ENCODE assay signal across 16 cellular contexts in genomic region chr3:183032904-183033555, GRCh38. TPM values are rescaled to one million over a fixed set of nuclear protein-coding genes. Genes with fewer than 3 reads are reported as not detected.
DNase-seq lines count a peak whose midpoint lies in the region; ATAC-seq, FAIRE-seq and TF ChIP-seq lines count a peak whose summit lies in the region.
"Had no signal": no experiment of that assay in that cellular context is flagged by ENCODE, and none has a peak within 500 bp of the region (broad histone marks: within the 10 kb centered on the region; RNA-seq: fewer than 3 reads in every experiment).

No MANE protein-coding gene starts in this region.

- POLR2A ChIA-PET in SK-N-SH (lab: Yijun Ruan, JAX) (no interaction called here), K562 (lab: Yijun Ruan, JAX) (interaction anchor here (0.6 to 1.4 kb wide), 2 partner anchors 13 to 61 kb away, joined by 3 to 4 read pairs; no protein-coding TSS in a partner anchor)

- 63% methylated on average over 6 of the region's 6 CpGs for WGBS in SK-N-SH (ENCODE audit: low lambda C conversion rate)
- 68% methylated on average over 6 of the region's 6 CpGs for WGBS in K562 (ENCODE audit: insufficient coverage, low coverage, missing lambda C conversion rate)
- 34% methylated on average over 6 of the region's 6 CpGs for WGBS in right lobe of liver (ENCODE audit: insufficient coverage, low coverage, low lambda C conversion rate, missing lambda C conversion rate)
- 54 to 66% methylated on average over 6 of the region's 6 CpGs for WGBS in testis, 2 donors
- 94 to 95% (median 94%) methylated on average over 6 of the region's 6 CpGs for WGBS in psoas muscle, 3 donors

- H3K9ac ChIP-seq in SK-N-SH (no peak overlapping the region), K562 (ENCODE audit: insufficient read depth in 1 of 2, low read depth in 2 of 2, low read length in 2 of 2) (no peak overlapping the region)

- H2AFZ ChIP-seq in SK-N-SH (ENCODE audit: low read depth): no peak overlapping the region
- H2AFZ ChIP-seq in K562 (ENCODE audit: low read depth, low read length): no peak overlapping the region

- no peak for TF ChIP-seq EP300 in SK-N-SH (IDR thresholded peaks at IDR 0.05; ENCODE audit: borderline replicate concordance in 1 of 2, low read depth in 1 of 2, low read length in 1 of 2)
- no peak for TF ChIP-seq EP300 in K562 (IDR thresholded peaks at IDR 0.05; ENCODE audit: low read length)

- no TSS peak for BruUV-seq in K562 (replicated peaks; lab: Mats Ljungman, UMichigan)

- H3K27me3 ChIP-seq in SK-N-SH (ENCODE audit: insufficient read depth): no peaks in the 10 kb centered on the region
- no peaks in the 10 kb centered on the region for H3K27me3 ChIP-seq in K562 (ENCODE audit: control insufficient read depth in 2 of 2, insufficient read depth in 2 of 2, low read length in 2 of 2)
- no peaks in the 10 kb centered on the region for H3K27me3 ChIP-seq in right lobe of liver
- H3K27me3 ChIP-seq in testis: no peaks in the 10 kb centered on the region
- no peaks in the 10 kb centered on the region for H3K27me3 ChIP-seq in psoas muscle (ENCODE audit: insufficient read depth in 3 of 3, low read length in 2 of 3)

- DNase-seq in SK-N-SH: no peak
- DNase-seq in K562 (ENCODE audit: extremely low read depth in 1 of 4, low spot score in 3 of 4): no peak
- DNase-seq in right lobe of liver: no peak
- DNase-seq in testis: peak; percentile 51
- DNase-seq in frontal cortex (ENCODE audit: low spot score in 2 of 2): no peak
- no peak for DNase-seq in psoas muscle
- no peak for DNase-seq in D341Med (ENCODE audit: low spot score)
- DNase-seq: Caco-2; CD8-positive, alpha-beta memory T cell; DMS53; GF-D8; GOT3 had no signal

- TF ChIP-seq CTCF in SK-N-SH (IDR thresholded peaks at IDR 0.05) (no peak), K562 (IDR thresholded peaks at IDR 0.05 in 2 of 3, conservative IDR thresholded peaks at IDR 0.05 in 1 of 3; ENCODE audit: insufficient read depth in 2 of 3, low read depth in 1 of 3, low read length in 3 of 3) (no peak), right lobe of liver (IDR thresholded peaks at IDR 0.05) (no peak), testis (IDR thresholded peaks at IDR 0.05) (no peak), psoas muscle (IDR thresholded peaks at IDR 0.05) (no peak)

- FAIRE-seq in K562 (lab: Jason Lieb, UNC) (peak; percentile 44), frontal cortex (lab: Jason Lieb, UNC) (no peak)
- FAIRE-seq: GM19239 had no signal

- H3K36me3 ChIP-seq in SK-N-SH (replicated peaks in 1 of 2; ENCODE audit: control insufficient read depth in 1 of 2, insufficient read depth in 2 of 2, low read length in 1 of 2) (peaks cover 24 to 34% of the 10 kb centered on the region in 2 experiments), K562 (ENCODE audit: control insufficient read depth, insufficient read depth, low read length) (peaks cover 41% of the 10 kb centered on the region), right lobe of liver (peaks cover 0 to 6% (median 5%) of the 10 kb centered on the region in 4 donors), testis (ENCODE audit: low read depth, missing control alignments) (no peaks in the 10 kb centered on the region), psoas muscle (ENCODE audit: insufficient read depth in 1 of 2, low read depth in 1 of 2) (peaks cover 18 to 93% of the 10 kb centered on the region in 2 donors)

- H3K9me1 ChIP-seq in K562 (ENCODE audit: control insufficient read depth, insufficient read depth, low read length): no peaks in the 10 kb centered on the region

- TF ChIP-seq POLR2A in K562 (conservative IDR thresholded peaks at IDR 0.05) (no peak), right lobe of liver (IDR thresholded peaks at IDR 0.05) (no peak), testis (IDR thresholded peaks at IDR 0.05) (no peak)

- no peak overlapping the region for H3K4me3 ChIP-seq in SK-N-SH (ENCODE audit: low read depth in 2 of 2, low read length in 1 of 2)
- H3K4me3 ChIP-seq in K562: no peak overlapping the region
- H3K4me3 ChIP-seq in right lobe of liver: no peak overlapping the region
- no peak overlapping the region for H3K4me3 ChIP-seq in testis
- no peak overlapping the region for H3K4me3 ChIP-seq in psoas muscle
- H3K4me3 ChIP-seq: HAP-1 had no signal

- no peaks in the 10 kb centered on the region for H3K4me1 ChIP-seq in SK-N-SH (ENCODE audit: control insufficient read depth in 1 of 2, insufficient read depth in 2 of 2, low read depth in 1 of 2, low read length in 1 of 2)
- H3K4me1 ChIP-seq in K562 (replicated peaks in 1 of 2; ENCODE audit: control insufficient read depth in 2 of 2, insufficient read depth in 2 of 2, low read length in 2 of 2): no peaks in the 10 kb centered on the region
- H3K4me1 ChIP-seq in right lobe of liver: peaks cover 0 to 15% (median 7%) of the 10 kb centered on the region in 4 donors
- no peaks in the 10 kb centered on the region for H3K4me1 ChIP-seq in testis
- H3K4me1 ChIP-seq in psoas muscle: no peaks in the 10 kb centered on the region
- H3K4me1 ChIP-seq: Caco-2, HAP-1 had no signal

- in situ Hi-C loops in K562 (cut with MboI): no loop called here

- TF ChIP-seq RAD21 in SK-N-SH (IDR thresholded peaks at IDR 0.05; ENCODE audit: low read length) (no peak), K562 (CRISPR knock-in tag; conservative IDR thresholded peaks at IDR 0.05 in 1 of 2, IDR thresholded peaks at IDR 0.05 in 1 of 2) (no peak)

- no peaks in the 10 kb centered on the region for H3K9me2 ChIP-seq in SK-N-SH

- H3K9me3 ChIP-seq in SK-N-SH: 0 out of 2 replicates have a peak, but pooled peaks cover 5% of the 10 kb centered on the region
- no peaks in the 10 kb centered on the region for H3K9me3 ChIP-seq in K562 (replicated peaks; ENCODE audit: control insufficient read depth, insufficient read depth, low read depth, low read length)
- no peaks in the 10 kb centered on the region for H3K9me3 ChIP-seq in right lobe of liver
- no peaks in the 10 kb centered on the region for H3K9me3 ChIP-seq in testis
- no peaks in the 10 kb centered on the region for H3K9me3 ChIP-seq in psoas muscle
- H3K9me3 ChIP-seq: Caco-2, HAP-1 had no signal

- H3K79me2 ChIP-seq in SK-N-SH (ENCODE audit: insufficient read depth): no peaks in the 10 kb centered on the region
- no peaks in the 10 kb centered on the region for H3K79me2 ChIP-seq in K562 (ENCODE audit: control insufficient read depth, insufficient read depth, low read length)

- CTCF ChIA-PET in SK-N-SH (lab: Yijun Ruan, JAX) (interaction anchor here (0.5 kb wide), 1 partner anchor 10 kb away, joined by 3 read pairs; no protein-coding TSS in a partner anchor), K562 (lab: Yijun Ruan, JAX; ENCODE audit: low intra/inter-chr PET ratio) (no interaction called here)

- H3F3A ChIP-seq in SK-N-SH (replicated peaks; ENCODE audit: insufficient read depth): peaks cover 16% of the 10 kb centered on the region

- H3K27ac ChIP-seq in SK-N-SH (ENCODE audit: low read depth in 2 of 2, low read length in 1 of 2): no peak overlapping the region
- no peak overlapping the region for H3K27ac ChIP-seq in K562 (ENCODE audit: extremely low read depth, low read depth, low read length)
- H3K27ac ChIP-seq in right lobe of liver: peak overlapping the region in 2 of 3 donors; percentile 4 to 14
- no peak overlapping the region for H3K27ac ChIP-seq in testis
- no peak overlapping the region for H3K27ac ChIP-seq in psoas muscle
- H3K27ac ChIP-seq: 22Rv1 had no signal

- no peaks in the 10 kb centered on the region for H4K20me1 ChIP-seq in SK-N-SH (ENCODE audit: insufficient read depth)
- no peaks in the 10 kb centered on the region for H4K20me1 ChIP-seq in K562 (replicated peaks; ENCODE audit: control insufficient read depth, insufficient read depth, low read length)

- intact Hi-C loops in K562 (cut with micrococcal nuclease): no loop called here
- intact Hi-C loops in right lobe of liver (cut with DNase I): no loop called here
- intact Hi-C loops in testis (cut with DNase I; ENCODE audit: low total_unique reads): no loop called here
- intact Hi-C loops in psoas muscle (cut with DNase I): no loop called here

- ATAC-seq in SK-N-SH treated with all-trans-retinoic acid at 6 μM for 48 hours: peak; percentile 48
- ATAC-seq in K562: no peak
- peak; percentile 63 to 90 (median 86) for ATAC-seq in right lobe of liver
- no peak for ATAC-seq in psoas muscle

- H3K4me2 ChIP-seq in SK-N-SH (no peak overlapping the region), K562 (ENCODE audit: insufficient read depth, low read length) (no peak overlapping the region)

TF ChIP-seq in SK-N-SH treated with all-trans-retinoic acid at 6 μM for 48 hours, 23 proteins besides CTCF, POLR2A, EP300 and RAD21 (continues in another document):
- TF ChIP-seq ZNF565 (CRISPR knock-in tag; conservative IDR thresholded peaks at IDR 0.05; ENCODE audit: low read depth): no peak

TF ChIP-seq in K562, 482 proteins besides CTCF, POLR2A, EP300 and RAD21 (continues in another document):
- TF ChIP-seq ZNF695 (CRISPR knock-in tag; IDR thresholded peaks at IDR 0.05) (no peak), HNRNPLL (IDR thresholded peaks at IDR 0.05; ENCODE audit: low read depth, low read length, poor library complexity, severe bottlenecking) (no peak)

RNA-seq across cellular contexts. Expression of gene DCUN1D1, which starts 52.7 kb away (rescaled TPM):
- polyA plus RNA-seq in SK-N-SH (2012; rRNA removed): 4.5 and 6.0 TPM in 2 replicates
- polyA plus RNA-seq in SK-N-SH (2012; cell fraction: cytosol; rRNA removed): 8.1 and 12.6 TPM in 2 replicates
- polyA plus RNA-seq in SK-N-SH (2012; cell fraction: nucleus; rRNA removed): 3.7 and 9.7 TPM in 2 replicates
- 8.7 and 44.1 TPM in 2 replicates for total RNA-seq in K562 (2011; cell fraction: chromatin; rRNA removed; ENCODE audit: low replicate concordance)
- total RNA-seq in K562 (2011; cell fraction: nucleolus; rRNA removed): 2.3 and 4.2 TPM in 2 replicates
- total RNA-seq in K562 (2011; cell fraction: nucleoplasm; rRNA removed): 9.3 and 20.2 TPM in 2 replicates
- 11.4 and 24.7 TPM in 2 replicates for total RNA-seq in K562 (2014; rRNA removed)
- 36.0 and 43.2 TPM in 2 replicates for total RNA-seq in K562 (2014; rRNA removed; fragmentation: Illumina TruSeq; extraction: Trizol)
- 25.1 and 28.2 TPM in 2 replicates for total RNA-seq in K562 (2015; rRNA removed; fragmentation: Illumina TruSeq; extraction: Trizol)
- total RNA-seq in K562 (2021): 38.5 and 39.7 TPM in 2 replicates
- polyA plus RNA-seq in K562 (2011; rRNA removed): 23.3 and 27.7 TPM in 2 replicates
- 1.8 and 5.1 TPM in 2 replicates for polyA plus RNA-seq in K562 (2011; cell fraction: cytosol; rRNA removed)
- polyA plus RNA-seq in K562 (2011; cell fraction: nucleus; rRNA removed): 5.1 and 9.7 TPM in 2 replicates
- 16.6 and 23.8 TPM in 2 replicates for polyA plus RNA-seq in K562 (2012)
- 27.3 and 31.5 TPM in 2 replicates for polyA plus RNA-seq in K562 (2014; fragmentation: Illumina TruSeq; extraction: Trizol)
- polyA plus RNA-seq in K562 (2014; fragmentation: Nextera tagmentation; extraction: Ambion mirVana): 10 to 100 TPM; 24.9 to 46.8 TPM
- 20.1 and 20.3 TPM in 2 replicates for polyA plus RNA-seq in K562 (2014; rRNA removed)
- polyA minus RNA-seq in K562 (2011; rRNA and poly(A)+ RNA removed): 78.5 and 91.3 TPM in 2 replicates
- 18.5 and 19.9 TPM in 2 replicates for polyA minus RNA-seq in K562 (2011; cell fraction: cytosol; rRNA and poly(A)+ RNA removed)
- 7.5 and 12.6 TPM in 2 replicates for polyA minus RNA-seq in K562 (2011; cell fraction: nucleus; rRNA and poly(A)+ RNA removed)
- total RNA-seq in right lobe of liver: 10 to 100 TPM; 15.7 to 41.5 (median 31.9) TPM
- total RNA-seq in testis: 100 to 1,000 TPM in 1 of 2 donors, 10 to 100 TPM in 1; 72.8 to 270 TPM
- polyA plus RNA-seq in testis (ENCODE audit: insufficient read depth, low read depth, low replicate concordance): 346 TPM
- total RNA-seq in frontal cortex: 60.3 TPM
- total RNA-seq in psoas muscle: 10 to 100 TPM; 41.5 to 97.8 (median 50.7) TPM
- 10 to 100 TPM; 11.6 to 57.7 (median 25.8) TPM for polyA plus RNA-seq in psoas muscle

Comparison
In these comparisons a context has a peak if more than half of its experiments do, and no peak if none do; other contexts are left out.
1. ATAC-seq: peak in SK-N-SH treated with all-trans-retinoic acid at 6 μM for 48 hours (single experiment) and right lobe of liver (4 of 4); none in K562 (single experiment) and psoas muscle (0 of 4).
2. H3K27ac ChIP-seq: peak in right lobe of liver (2 of 3); none in SK-N-SH (0 of 2), K562 (single experiment), testis (0 of 2) and psoas muscle (single experiment).